12 cellular contexts compared by ENCODE assay signal in the genomic region with DNA sequence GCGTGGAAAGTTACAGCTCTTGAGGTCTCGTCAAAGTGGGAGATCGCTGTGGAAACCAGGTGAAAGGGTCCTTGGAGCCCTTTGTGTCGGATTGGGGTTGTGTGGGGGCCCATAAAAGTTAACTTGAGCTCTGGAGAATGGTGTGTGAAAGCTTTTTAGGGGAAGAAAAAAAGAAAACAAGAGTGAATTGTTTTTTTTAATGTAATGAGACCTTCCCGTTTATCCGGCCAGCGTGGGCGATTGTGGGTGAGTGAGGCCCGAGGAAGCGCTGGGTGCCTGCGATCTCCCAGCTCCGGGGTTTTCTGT.
A peak's percentile ranks its signal among the peaks of the same experiment; 100 is the strongest.
DNase-seq lines count a peak whose midpoint lies in the region; ATAC-seq and TF ChIP-seq lines count a peak whose summit lies in the region.
"Had no signal": no experiment of that assay in that cellular context is flagged by ENCODE, and none has a peak within 500 bp of the region (broad histone marks: within the 10 kb centered on the region; RNA-seq: fewer than 3 reads in every experiment).

No MANE protein-coding gene starts in this region.

- H3K27ac Mint-ChIP-seq in activated T-helper 2 cell treated with anti-CD3 and anti-CD28 coated beads, Interferon-gamma antibody, Interleukin-2, Interleukin-4, amounts not matched to agents 10 μg/mL and 5 μg/mL and 100 μg/mL, durations not matched to agents 14 hours and 24 hours and 36 hours: peak overlapping the region; percentile 45
- H3K27ac Mint-ChIP-seq in mesothelial cell of epicardium: peak overlapping the region; percentile 96

- peaks cover 0 to 59% (median 32%) of the 10 kb centered on the region in 12 donors for H3K4me1 ChIP-seq in heart left ventricle
- H3K4me1 ChIP-seq in thyroid gland: peaks cover 40 to 44% of the 10 kb centered on the region in 2 donors

- H3K27me3 ChIP-seq in heart left ventricle: no peaks in the 10 kb centered on the region
- H3K27me3 ChIP-seq in thyroid gland: no peaks in the 10 kb centered on the region

- ATAC-seq in heart left ventricle (no peak), Right ventricle myocardium inferior (no peak), HG03432 (IDR thresholded peaks at IDR 0.05; ENCODE audit: unreplicated experiment) (no peak)

- H3K36me3 ChIP-seq in heart left ventricle (peaks cover 0 to 10% (median 0%) of the 10 kb centered on the region in 9 donors), thyroid gland (no peaks in the 10 kb centered on the region)

- 81 to 87% (median 85%) methylated on average over 12 of the region's 12 CpGs for WGBS in heart left ventricle, 4 donors
- WGBS in thyroid gland, 2 donors: 74 to 79% methylated on average over 12 of the region's 12 CpGs

- no peak for TF ChIP-seq CTCF in heart left ventricle (IDR thresholded peaks at IDR 0.05)
- TF ChIP-seq CTCF in mesothelial cell of epicardium (IDR thresholded peaks at IDR 0.05; ENCODE audit: unreplicated experiment): no peak
- no peak for TF ChIP-seq CTCF in thyroid gland (IDR thresholded peaks at IDR 0.05)

- no peak overlapping the region for H3K4me3 Mint-ChIP-seq in activated T-helper 2 cell treated with anti-CD3 and anti-CD28 coated beads, Interferon-gamma antibody, Interleukin-2, Interleukin-4, amounts not matched to agents 10 μg/mL and 5 μg/mL and 100 μg/mL, durations not matched to agents 14 hours and 24 hours and 36 hours (ENCODE audit: low read depth)
- H3K4me3 Mint-ChIP-seq in mesothelial cell of epicardium: no peak overlapping the region

- intact Hi-C loops in heart left ventricle (cut with DNase I) (no loop called here), Right ventricle myocardium inferior (cut with DNase I) (no loop called here), thyroid gland (cut with DNase I) (no loop called here)
- intact Hi-C loops in activated T-helper 2 cell treated with anti-CD3 and anti-CD28 coated beads, Interferon-gamma antibody, Interleukin-2, Interleukin-4, amounts not matched to agents 10 μg/mL and 5 μg/mL and 100 μg/mL, durations not matched to agents 14 hours and 24 hours and 36 hours (cut with micrococcal nuclease): loop anchor here (5.0 kb wide), 1 partner anchor 35 kb away; no protein-coding TSS in a partner anchor

- H3K4me1 Mint-ChIP-seq in activated T-helper 2 cell treated with anti-CD3 and anti-CD28 coated beads, Interferon-gamma antibody, Interleukin-2, Interleukin-4, amounts not matched to agents 10 μg/mL and 5 μg/mL and 100 μg/mL, durations not matched to agents 14 hours and 24 hours and 36 hours (ENCODE audit: low read depth): peaks cover 35% of the 10 kb centered on the region
- peaks cover 51% of the 10 kb centered on the region for H3K4me1 Mint-ChIP-seq in mesothelial cell of epicardium

- H3K9me3 ChIP-seq in heart left ventricle: no peaks in the 10 kb centered on the region
- no peaks in the 10 kb centered on the region for H3K9me3 ChIP-seq in thyroid gland

- no peaks in the 10 kb centered on the region for H3K9me3 Mint-ChIP-seq in activated T-helper 2 cell treated with anti-CD3 and anti-CD28 coated beads, Interferon-gamma antibody, Interleukin-2, Interleukin-4, amounts not matched to agents 10 μg/mL and 5 μg/mL and 100 μg/mL, durations not matched to agents 14 hours and 24 hours and 36 hours
- no peaks in the 10 kb centered on the region for H3K9me3 Mint-ChIP-seq in mesothelial cell of epicardium

- DNase-seq in heart left ventricle: no peak
- no peak for DNase-seq in Right ventricle myocardium inferior (ENCODE audit: missing footprints)
- DNase-seq in activated T-helper 2 cell treated with anti-CD3 and anti-CD28 coated beads, Interferon-gamma antibody, Interleukin-2, Interleukin-4, amounts not matched to agents 10 μg/mL and 5 μg/mL and 100 μg/mL, durations not matched to agents 14 hours and 24 hours and 36 hours (ENCODE audit: low spot score): no peak
- no peak for DNase-seq in mesothelial cell of epicardium (ENCODE audit: low spot score in 2 of 2, unreplicated experiment in 2 of 2)
- no peak for DNase-seq in thyroid gland
- no peak for DNase-seq in NK-92 treated with Interleukin-12 subunit alpha and Interleukin-12 subunit beta, amount 100 ng/mL, for 24 hours (lab: John Stamatoyannopoulos, UW)
- no peak for DNase-seq in AML-193 (lab: John Stamatoyannopoulos, UW)
- DNase-seq: activated T-cell treated with anti-CD3 and anti-CD28 coated beads for 4 hours; NCI-H1417 treated with DMSO at 0.1 percent for 48 hours; stimulated activated CD4-positive, alpha-beta T cell treated with anti-CD3 and anti-CD28 coated beads, Interleukin-15, amount 100 ng/mL, for 24 hours had no signal

- H3K4me3 ChIP-seq in heart left ventricle (no peak overlapping the region), thyroid gland (replicated peaks in 1 of 3) (no peak overlapping the region)
- H3K4me3 ChIP-seq: coronary artery had no signal

- H3K27ac ChIP-seq in heart left ventricle: peak overlapping the region in 8 of 12 donors; percentile 32 to 72 (median 64)
- peak overlapping the region; percentile 84 to 92 (median 88) for H3K27ac ChIP-seq in thyroid gland
- H3K27ac ChIP-seq: coronary artery had no signal

- H3K27me3 Mint-ChIP-seq in activated T-helper 2 cell treated with anti-CD3 and anti-CD28 coated beads, Interferon-gamma antibody, Interleukin-2, Interleukin-4, amounts not matched to agents 10 μg/mL and 5 μg/mL and 100 μg/mL, durations not matched to agents 14 hours and 24 hours and 36 hours (ENCODE audit: low read depth): no peaks in the 10 kb centered on the region
- H3K27me3 Mint-ChIP-seq in mesothelial cell of epicardium (ENCODE audit: low read depth): no peaks in the 10 kb centered on the region

- peaks cover 37% of the 10 kb centered on the region for H3K36me3 Mint-ChIP-seq in activated T-helper 2 cell treated with anti-CD3 and anti-CD28 coated beads, Interferon-gamma antibody, Interleukin-2, Interleukin-4, amounts not matched to agents 10 μg/mL and 5 μg/mL and 100 μg/mL, durations not matched to agents 14 hours and 24 hours and 36 hours (ENCODE audit: low read depth)
- peaks cover 2% of the 10 kb centered on the region for H3K36me3 Mint-ChIP-seq in mesothelial cell of epicardium

- TF ChIP-seq POLR2A in heart left ventricle (IDR thresholded peaks at IDR 0.05): no peak
- TF ChIP-seq POLR2A in thyroid gland (IDR thresholded peaks at IDR 0.05): no peak
